Comparison of ENCODE assay signal across 7 cellular contexts in genomic region chr20:29753879-29754278, GRCh38.
DNase-seq lines count a peak whose midpoint lies in the region; ATAC-seq and TF ChIP-seq lines count a peak whose summit lies in the region.
"Not testable (repeated sequence)": the region's sequence is repeated elsewhere in the genome, so short reads cannot be mapped to it uniquely, and the experiment has no call there.

No MANE protein-coding gene starts in this region.

- not testable (repeated sequence) for H3K36me3 ChIP-seq in CD8-positive, alpha-beta T cell (ENCODE audit: insufficient read depth, low read length); Panc1 (ENCODE audit: control insufficient read depth, insufficient read depth, low read length); sigmoid colon

- not testable (repeated sequence) for H3K4me1 ChIP-seq in CD8-positive, alpha-beta T cell (ENCODE audit: insufficient read depth, low read length); Panc1 (ENCODE audit: control insufficient read depth, insufficient read depth, low read length); sigmoid colon

- peak overlapping the region; percentile 81 for H3K4me3 Mint-ChIP-seq in CD8-positive, alpha-beta T cell
- not testable (repeated sequence) for H3K4me3 Mint-ChIP-seq in activated CD4-positive, alpha-beta T cell treated with anti-CD3 and anti-CD28 coated beads, Interleukin-2, amount 10 ng/mL, durations not matched to agents 24 days and 14 days; activated CD8-positive, alpha-beta T cell treated with anti-CD3 and anti-CD28 coated beads, Interleukin-2, amount 10 ng/mL, durations not matched to agents 7 days and 5 days; central memory CD8-positive, alpha-beta T cell
- peak overlapping the region; percentile 55 for H3K4me3 Mint-ChIP-seq in activated naive CD8-positive, alpha-beta T cell

- not testable (repeated sequence) for H3K27ac ChIP-seq in CD8-positive, alpha-beta T cell (ENCODE audit: low read depth, low read length); sigmoid colon
- 0 out of 2 replicates have a peak overlapping the region, but pooled peaks have one; percentile 10 for H3K27ac ChIP-seq in Panc1 (ENCODE audit: low read length)

- not testable (repeated sequence) for TF ChIP-seq CTCF in CD8-positive, alpha-beta T cell (IDR thresholded peaks at IDR 0.05); Panc1 (IDR thresholded peaks at IDR 0.05); sigmoid colon (IDR thresholded peaks at IDR 0.05)

- not testable (repeated sequence) for DNase-seq in CD8-positive, alpha-beta T cell; Panc1 (ENCODE audit: low read depth, low spot score); activated CD4-positive, alpha-beta T cell treated with anti-CD3 and anti-CD28 coated beads, Interleukin-2, amount 10 ng/mL, durations not matched to agents 24 days and 14 days; activated CD8-positive, alpha-beta T cell treated with anti-CD3 and anti-CD28 coated beads, Interleukin-2, amount 10 ng/mL, durations not matched to agents 7 days and 5 days; central memory CD8-positive, alpha-beta T cell (ENCODE audit: low spot score in 2 of 2)
- DNase-seq in sigmoid colon, result peak; percentile 58

- not testable (repeated sequence) for H3K9me3 Mint-ChIP-seq in CD8-positive, alpha-beta T cell; activated CD8-positive, alpha-beta T cell treated with anti-CD3 and anti-CD28 coated beads, Interleukin-2, amount 10 ng/mL, durations not matched to agents 7 days and 5 days (ENCODE audit: insufficient read depth); activated naive CD8-positive, alpha-beta T cell (ENCODE audit: low read depth)
- H3K9me3 Mint-ChIP-seq in activated CD4-positive, alpha-beta T cell treated with anti-CD3 and anti-CD28 coated beads, Interleukin-2, amount 10 ng/mL, durations not matched to agents 24 days and 14 days, result peaks cover 39% of the 10 kb centered on the region
- H3K9me3 Mint-ChIP-seq in central memory CD8-positive, alpha-beta T cell, result peaks cover 32% of the 10 kb centered on the region

- POLR2A ChIA-PET in CD8-positive, alpha-beta T cell (lab: Charles Lee); Panc1 (lab: Charles Lee); activated CD8-positive, alpha-beta T cell treated with anti-CD3 and anti-CD28 coated beads, Interleukin-2, amount 10 ng/mL, durations not matched to agents 7 days and 5 days (lab: Charles Lee): not testable (repeated sequence)

- not testable (repeated sequence) for TF ChIP-seq POLR2A in sigmoid colon (IDR thresholded peaks at IDR 0.05)

- not testable (repeated sequence) for H3K4me3 ChIP-seq in CD8-positive, alpha-beta T cell (ENCODE audit: low read depth, low read length); sigmoid colon
- peak overlapping the region in 1 of 2 experiments; percentile 55; a peak in 3 of 4 replicates for H3K4me3 ChIP-seq in Panc1 (ENCODE audit: low read depth in 2 of 2, low read length in 2 of 2)

- not testable (repeated sequence) for H3K27me3 ChIP-seq in CD8-positive, alpha-beta T cell (ENCODE audit: insufficient read depth, low read length); Panc1 (ENCODE audit: control insufficient read depth, insufficient read depth, low read length); sigmoid colon

- WGBS in sigmoid colon, 2 donors, result 67 to 81% methylated on average over 19 of the region's 19 CpGs

- not testable (repeated sequence) for TF ChIP-seq EP300 in sigmoid colon (IDR thresholded peaks at IDR 0.05)

- peaks cover 16% of the 10 kb centered on the region for H3K4me1 Mint-ChIP-seq in CD8-positive, alpha-beta T cell (ENCODE audit: low read depth)
- not testable (repeated sequence) for H3K4me1 Mint-ChIP-seq in activated CD4-positive, alpha-beta T cell treated with anti-CD3 and anti-CD28 coated beads, Interleukin-2, amount 10 ng/mL, durations not matched to agents 24 days and 14 days; central memory CD8-positive, alpha-beta T cell
- peaks cover 27% of the 10 kb centered on the region for H3K4me1 Mint-ChIP-seq in activated CD8-positive, alpha-beta T cell treated with anti-CD3 and anti-CD28 coated beads, Interleukin-2, amount 10 ng/mL, durations not matched to agents 7 days and 5 days (ENCODE audit: low read depth)
- peaks cover 30% of the 10 kb centered on the region for H3K4me1 Mint-ChIP-seq in activated naive CD8-positive, alpha-beta T cell (ENCODE audit: low read depth)

- not testable (repeated sequence) for H3K36me3 Mint-ChIP-seq in CD8-positive, alpha-beta T cell; activated CD4-positive, alpha-beta T cell treated with anti-CD3 and anti-CD28 coated beads, Interleukin-2, amount 10 ng/mL, durations not matched to agents 24 days and 14 days (ENCODE audit: low read depth); activated CD8-positive, alpha-beta T cell treated with anti-CD3 and anti-CD28 coated beads, Interleukin-2, amount 10 ng/mL, durations not matched to agents 7 days and 5 days (ENCODE audit: low read depth); activated naive CD8-positive, alpha-beta T cell; central memory CD8-positive, alpha-beta T cell (ENCODE audit: insufficient read depth)

- not testable (repeated sequence) for ATAC-seq in CD8-positive, alpha-beta T cell; Panc1; activated CD8-positive, alpha-beta T cell treated with anti-CD3 and anti-CD28 coated beads, Interleukin-2, amount 10 ng/mL, durations not matched to agents 7 days and 5 days; central memory CD8-positive, alpha-beta T cell (replicated peaks; ENCODE audit: extremely low read depth, poor library complexity, severe bottlenecking)

- BruUV-seq in Panc1 (replicated peaks; lab: Mats Ljungman, UMichigan), result not testable (repeated sequence)

- H3K9me3 ChIP-seq in CD8-positive, alpha-beta T cell (ENCODE audit: low read length); Panc1 (ENCODE audit: control insufficient read depth, insufficient read depth, low read depth, low read length); sigmoid colon: not testable (repeated sequence)

- intact Hi-C loops in CD8-positive, alpha-beta T cell (cut with DNase I, micrococcal nuclease), result loop anchor here (1.0 to 5.0 kb wide), 2 partner anchors 11 to 1748 kb away; no protein-coding TSS in a partner anchor
- intact Hi-C loops in Panc1 (cut with micrococcal nuclease; ENCODE audit: unreplicated experiment); activated CD4-positive, alpha-beta T cell treated with anti-CD3 and anti-CD28 coated beads, Interleukin-2, amount 10 ng/mL, durations not matched to agents 24 days and 14 days (cut with micrococcal nuclease); sigmoid colon (cut with DNase I): not testable (repeated sequence)

- H3K27ac Mint-ChIP-seq in CD8-positive, alpha-beta T cell, result not testable (repeated sequence)
- peak overlapping the region; percentile 19 for H3K27ac Mint-ChIP-seq in activated CD4-positive, alpha-beta T cell treated with anti-CD3 and anti-CD28 coated beads, Interleukin-2, amount 10 ng/mL, durations not matched to agents 24 days and 14 days
- peak overlapping the region; percentile 44 for H3K27ac Mint-ChIP-seq in activated CD8-positive, alpha-beta T cell treated with anti-CD3 and anti-CD28 coated beads, Interleukin-2, amount 10 ng/mL, durations not matched to agents 7 days and 5 days
- peak overlapping the region; percentile 3 for H3K27ac Mint-ChIP-seq in activated naive CD8-positive, alpha-beta T cell
- H3K27ac Mint-ChIP-seq in central memory CD8-positive, alpha-beta T cell (ENCODE audit: low read depth), result peak overlapping the region; percentile 54

- in situ Hi-C loops in Panc1 (cut with HindIII; ENCODE audit: low pct_unique_long_range_greater_than_20kb, low sequenced_read_pairs), result not testable (repeated sequence)

- CTCF ChIA-PET in CD8-positive, alpha-beta T cell (lab: Charles Lee); Panc1 (lab: Charles Lee); activated CD8-positive, alpha-beta T cell treated with anti-CD3 and anti-CD28 coated beads, Interleukin-2, amount 10 ng/mL, durations not matched to agents 7 days and 5 days (lab: Charles Lee): not testable (repeated sequence)

- not testable (repeated sequence) for H3K27me3 Mint-ChIP-seq in CD8-positive, alpha-beta T cell (ENCODE audit: low read depth); activated CD4-positive, alpha-beta T cell treated with anti-CD3 and anti-CD28 coated beads, Interleukin-2, amount 10 ng/mL, durations not matched to agents 24 days and 14 days; activated CD8-positive, alpha-beta T cell treated with anti-CD3 and anti-CD28 coated beads, Interleukin-2, amount 10 ng/mL, durations not matched to agents 7 days and 5 days (ENCODE audit: low read depth); activated naive CD8-positive, alpha-beta T cell
- H3K27me3 Mint-ChIP-seq in central memory CD8-positive, alpha-beta T cell, result peaks cover 18% of the 10 kb centered on the region
